In genomic region chr22:38273135-38273761, GRCh38 we compare ENCODE assay signal across 8 cellular contexts. TPM values are rescaled to one million over a fixed set of nuclear protein-coding genes. Genes with fewer than 3 reads are reported as not detected.
DNase-seq lines count a peak whose midpoint lies in the region; ATAC-seq and TF ChIP-seq lines count a peak whose summit lies in the region.

No MANE protein-coding gene starts in this region.

- H3K27me3 ChIP-seq in Loucy (ENCODE audit: insufficient read depth, low read length, poor library complexity, severe bottlenecking) (no peaks in the 10 kb centered on the region), upper lobe of left lung (no peaks in the 10 kb centered on the region)

- H3K79me2 ChIP-seq in Loucy (ENCODE audit: insufficient read depth, low read length): peaks cover 37% of the 10 kb centered on the region; the same call in 1 of the 2 replicates

- H3K4me2 ChIP-seq in Loucy (ENCODE audit: low read depth, low read length, poor library complexity, severe bottlenecking): peak overlapping the region; percentile 87

- no peaks in the 10 kb centered on the region for H3K9me2 ChIP-seq in Loucy (replicated peaks; ENCODE audit: low read depth, low read length)

- H3K9me3 ChIP-seq in Loucy (ENCODE audit: insufficient read depth, low read depth, low read length): no peaks in the 10 kb centered on the region
- no peaks in the 10 kb centered on the region for H3K9me3 ChIP-seq in mesodermal cell (ENCODE audit: control insufficient read depth, low read length)
- no peaks in the 10 kb centered on the region for H3K9me3 ChIP-seq in upper lobe of left lung

- no peaks in the 10 kb centered on the region for H3F3A ChIP-seq in Loucy (ENCODE audit: low read depth)

- TF ChIP-seq EP300 in upper lobe of left lung (IDR thresholded peaks at IDR 0.05): no peak

- TF ChIP-seq CTCF in C4-2B (conservative IDR thresholded peaks at IDR 0.05) (no peak), Loucy (conservative IDR thresholded peaks at IDR 0.05; ENCODE audit: low read length) (no peak), upper lobe of left lung (IDR thresholded peaks at IDR 0.05) (no peak)

- peak overlapping the region; percentile 100 for H2AFZ ChIP-seq in Loucy (ENCODE audit: low read length)

- H3K36me3 ChIP-seq in Loucy (ENCODE audit: insufficient read depth, low read length): no peaks in the 10 kb centered on the region
- peaks cover 21% of the 10 kb centered on the region for H3K36me3 ChIP-seq in mesodermal cell (ENCODE audit: control insufficient read depth, insufficient read depth, low read length)
- H3K36me3 ChIP-seq in upper lobe of left lung: peaks cover 0 to 6% (median 0%) of the 10 kb centered on the region in 4 donors

- peak; percentile 65 for DNase-seq in cerebellar cortex (ENCODE audit: low spot score)
- DNase-seq in upper lobe of left lung: no peak
- no peak for DNase-seq in NCI-H1930 (lab: John Stamatoyannopoulos, UW)

- 26 to 42% methylated on average over 11 to 25 of the region's 25 CpGs for WGBS in mesodermal cell (ENCODE audit: insufficient coverage in 2 of 2), 2 experiments
- WGBS in upper lobe of left lung, 2 donors: 14 to 23% methylated on average over 17 to 25 of the region's 25 CpGs

- no peak for TF ChIP-seq POLR2A in upper lobe of left lung (IDR thresholded peaks at IDR 0.05)

- ATAC-seq in upper lobe of left lung (ENCODE audit: low FRiP score in 2 of 2) (peak in 1 of 2 donors; percentile 18), HG02759 (IDR thresholded peaks at IDR 0.05; ENCODE audit: unreplicated experiment) (no peak), HG03159 (IDR thresholded peaks at IDR 0.05; ENCODE audit: unreplicated experiment) (no peak)

- peaks cover 5% of the 10 kb centered on the region for H4K20me1 ChIP-seq in Loucy (ENCODE audit: insufficient read depth, low read length, poor library complexity, severe bottlenecking)

- peaks cover 25% of the 10 kb centered on the region for H3K4me1 ChIP-seq in Loucy (ENCODE audit: insufficient read depth, low read length, poor library complexity, severe bottlenecking)
- peaks cover 31% of the 10 kb centered on the region for H3K4me1 ChIP-seq in mesodermal cell (ENCODE audit: control insufficient read depth, insufficient read depth, low read length, poor library complexity, severe bottlenecking)
- H3K4me1 ChIP-seq in upper lobe of left lung: peaks cover 34 to 50% (median 37%) of the 10 kb centered on the region in 4 donors

- peak overlapping the region; percentile 80 for H3K27ac ChIP-seq in C4-2B
- peak overlapping the region; percentile 16 for H3K27ac ChIP-seq in mesodermal cell (ENCODE audit: low read depth, low read length, severe bottlenecking)
- H3K27ac ChIP-seq in upper lobe of left lung: peak overlapping the region; percentile 92 to 96 (median 94)

- peak overlapping the region; percentile 86 for H3K9ac ChIP-seq in Loucy (ENCODE audit: low read depth, low read length, poor library complexity, severe bottlenecking)

- H3K4me3 ChIP-seq in Loucy (ENCODE audit: low read length, poor library complexity, severe bottlenecking) (peak overlapping the region; percentile 91), mesodermal cell (ENCODE audit: extremely low read depth, insufficient read depth, low read length, poor library complexity, severe bottlenecking) (peak overlapping the region; percentile 89), upper lobe of left lung (peak overlapping the region; percentile 11 to 98 (median 83))

RNA-seq across cellular contexts. Expression of gene TMEM184B, which starts 0.4 kb away (rescaled TPM):
- 68.7 TPM for polyA plus RNA-seq in mesodermal cell (2013, experiment 1 of 2)
- polyA plus RNA-seq in mesodermal cell (2013, experiment 2 of 2): 53.5 TPM
- 100 to 1,000 TPM in 1 of 6 donors, 10 to 100 TPM in 5; 47.5 to 141 (median 72.1) TPM for total RNA-seq in upper lobe of left lung

RNA-seq across cellular contexts. Expression of gene CSNK1E, which starts 44.0 kb away (rescaled TPM):
- polyA plus RNA-seq in mesodermal cell (2013, experiment 1 of 2): 129 TPM
- 114 TPM for polyA plus RNA-seq in mesodermal cell (2013, experiment 2 of 2)
- 100 to 1,000 TPM in 5 of 6 donors, 10 to 100 TPM in 1; 94.1 to 345 (median 123) TPM for total RNA-seq in upper lobe of left lung

Comparison
In these comparisons a context has a peak if more than half of its experiments do, and no peak if none do; other contexts are left out.
1. H3K27ac ChIP-seq: peak in every context shown above with its lines; median percentile 94 in upper lobe of left lung; 80 in C4-2B; 16 in mesodermal cell.